In the genomic region with DNA sequence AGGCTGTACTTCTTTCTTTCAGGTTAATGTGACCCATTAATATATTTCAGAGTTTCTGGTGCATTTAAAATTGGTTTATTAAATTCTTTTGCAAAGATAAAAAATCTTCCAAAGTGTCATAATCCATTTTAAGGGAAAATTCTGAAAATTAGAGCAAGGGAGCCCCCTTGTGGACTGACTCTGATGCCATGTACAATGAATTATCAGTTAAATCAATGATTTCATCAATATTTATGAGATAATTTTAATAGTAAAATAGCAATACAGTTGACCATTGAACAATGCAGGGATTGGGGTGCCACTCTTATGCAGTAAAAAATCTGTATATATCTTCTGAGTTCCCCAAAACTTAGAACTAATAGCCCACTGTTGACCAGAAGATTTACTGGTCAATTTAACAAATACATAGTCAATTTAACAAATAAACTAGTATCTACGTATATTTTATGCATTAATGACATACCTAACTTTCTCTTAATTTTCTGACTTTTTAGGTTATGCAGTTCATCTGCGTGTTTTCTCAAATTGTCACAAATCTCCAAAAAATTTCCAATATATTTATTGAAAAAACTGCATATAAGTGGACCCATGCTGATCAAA, we compare ENCODE assay signal across 8 cellular contexts.
DNase-seq lines count a peak whose midpoint lies in the region; ATAC-seq and TF ChIP-seq lines count a peak whose summit lies in the region.

No MANE protein-coding gene starts in this region.

- POLR2A ChIA-PET in activated CD4-positive, alpha-beta T cell treated with anti-CD3 and anti-CD28 coated beads for 36 hours (lab: Charles Lee), result no interaction called here
- POLR2A ChIA-PET in Panc1 (lab: Charles Lee), result no interaction called here

- ATAC-seq in activated CD4-positive, alpha-beta T cell treated with anti-CD3 and anti-CD28 coated beads for 36 hours, result no peak
- ATAC-seq in Panc1 (no peak), thoracic aorta (ENCODE audit: insufficient number of reproducible peaks, low FRiP score, low read depth) (no peak), GM21526 (IDR thresholded peaks at IDR 0.05; ENCODE audit: low FRiP score, unreplicated experiment) (no peak), HG03095 (IDR thresholded peaks at IDR 0.05; ENCODE audit: unreplicated experiment) (no peak)

- BruUV-seq in Panc1 (replicated peaks; lab: Mats Ljungman, UMichigan), result no TSS peak

- H3K4me3 Mint-ChIP-seq in activated CD4-positive, alpha-beta T cell treated with anti-CD3 and anti-CD28 coated beads for 36 hours, result no peak overlapping the region
- no peak overlapping the region for H3K4me3 Mint-ChIP-seq in activated CD4-positive, alpha-beta T cell treated with anti-CD3 and anti-CD28 coated beads, Interleukin-2, amount 10 ng/mL, durations not matched to agents 24 days and 14 days

- DNase-seq in activated CD4-positive, alpha-beta T cell treated with anti-CD3 and anti-CD28 coated beads for 36 hours, result peak; percentile 15
- DNase-seq in activated CD4-positive, alpha-beta T cell treated with anti-CD3 and anti-CD28 coated beads, Interleukin-2, amount 10 ng/mL, durations not matched to agents 24 days and 14 days, result no peak
- DNase-seq in Panc1 (ENCODE audit: low read depth, low spot score) (no peak), fibroblast of the conjunctiva (ENCODE audit: low read depth) (peak; percentile 12), thoracic aorta (ENCODE audit: low spot score) (no peak), G401 (ENCODE audit: low spot score) (no peak)

- H3K36me3 Mint-ChIP-seq in activated CD4-positive, alpha-beta T cell treated with anti-CD3 and anti-CD28 coated beads for 36 hours (ENCODE audit: low read depth), result no peaks in the 10 kb centered on the region
- no peaks in the 10 kb centered on the region for H3K36me3 Mint-ChIP-seq in activated CD4-positive, alpha-beta T cell treated with anti-CD3 and anti-CD28 coated beads, Interleukin-2, amount 10 ng/mL, durations not matched to agents 24 days and 14 days (ENCODE audit: low read depth)

- intact Hi-C loops in activated CD4-positive, alpha-beta T cell treated with anti-CD3 and anti-CD28 coated beads for 36 hours (cut with DNase I, micrococcal nuclease), result no loop called here
- intact Hi-C loops in activated CD4-positive, alpha-beta T cell treated with anti-CD3 and anti-CD28 coated beads, Interleukin-2, amount 10 ng/mL, durations not matched to agents 24 days and 14 days (cut with micrococcal nuclease), result no loop called here
- intact Hi-C loops in Panc1 (cut with micrococcal nuclease; ENCODE audit: unreplicated experiment), result no loop called here

- in situ Hi-C loops in Panc1 (cut with HindIII; ENCODE audit: low pct_unique_long_range_greater_than_20kb, low sequenced_read_pairs), result no loop called here
- in situ Hi-C loops in G401 (cut with HindIII; ENCODE audit: low sequenced_read_pairs), result no loop called here

- H3K27me3 Mint-ChIP-seq in activated CD4-positive, alpha-beta T cell treated with anti-CD3 and anti-CD28 coated beads for 36 hours, result no peaks in the 10 kb centered on the region
- H3K27me3 Mint-ChIP-seq in activated CD4-positive, alpha-beta T cell treated with anti-CD3 and anti-CD28 coated beads, Interleukin-2, amount 10 ng/mL, durations not matched to agents 24 days and 14 days, result no peaks in the 10 kb centered on the region

- H3K36me3 ChIP-seq in Panc1 (ENCODE audit: control insufficient read depth, insufficient read depth, low read length) (no peaks in the 10 kb centered on the region), thoracic aorta (no peaks in the 10 kb centered on the region)

- H3K9me3 Mint-ChIP-seq in activated CD4-positive, alpha-beta T cell treated with anti-CD3 and anti-CD28 coated beads for 36 hours (ENCODE audit: low read depth), result no peaks in the 10 kb centered on the region
- H3K9me3 Mint-ChIP-seq in activated CD4-positive, alpha-beta T cell treated with anti-CD3 and anti-CD28 coated beads, Interleukin-2, amount 10 ng/mL, durations not matched to agents 24 days and 14 days, result no peaks in the 10 kb centered on the region

- H3K27me3 ChIP-seq in Panc1 (ENCODE audit: control insufficient read depth, insufficient read depth, low read length), result no peaks in the 10 kb centered on the region
- no peaks in the 10 kb centered on the region for H3K27me3 ChIP-seq in thoracic aorta (replicated peaks; ENCODE audit: insufficient read depth)

- H3K27ac ChIP-seq in Panc1 (ENCODE audit: low read length), result peak overlapping the region; percentile 54; the same call in 1 of the 2 replicates
- no peak overlapping the region for H3K27ac ChIP-seq in thoracic aorta

- H3K4me3 ChIP-seq in Panc1 (ENCODE audit: low read depth in 2 of 2, low read length in 2 of 2) (no peak overlapping the region), thoracic aorta (no peak overlapping the region)

- H3K4me1 Mint-ChIP-seq in activated CD4-positive, alpha-beta T cell treated with anti-CD3 and anti-CD28 coated beads for 36 hours, result no peaks in the 10 kb centered on the region
- H3K4me1 Mint-ChIP-seq in activated CD4-positive, alpha-beta T cell treated with anti-CD3 and anti-CD28 coated beads, Interleukin-2, amount 10 ng/mL, durations not matched to agents 24 days and 14 days, result no peaks in the 10 kb centered on the region

- CTCF ChIA-PET in activated CD4-positive, alpha-beta T cell treated with anti-CD3 and anti-CD28 coated beads for 36 hours (lab: Charles Lee), result no interaction called here
- CTCF ChIA-PET in Panc1 (lab: Charles Lee), result no interaction called here

- H3K9me3 ChIP-seq in Panc1 (ENCODE audit: control insufficient read depth, insufficient read depth, low read depth, low read length) (no peaks in the 10 kb centered on the region), thoracic aorta (no peaks in the 10 kb centered on the region)

- TF ChIP-seq CTCF in Panc1 (IDR thresholded peaks at IDR 0.05), result peak; percentile 58; the same call in 1 of the 2 replicates
- TF ChIP-seq CTCF in thoracic aorta (IDR thresholded peaks at IDR 0.05), result peak; percentile 48

- H3K4me1 ChIP-seq in Panc1 (ENCODE audit: control insufficient read depth, insufficient read depth, low read length) (no peaks in the 10 kb centered on the region), thoracic aorta (ENCODE audit: control insufficient read depth in 1 of 2, low read depth in 2 of 2) (no peaks in the 10 kb centered on the region)

- no peak overlapping the region for H3K27ac Mint-ChIP-seq in activated CD4-positive, alpha-beta T cell treated with anti-CD3 and anti-CD28 coated beads for 36 hours
- H3K27ac Mint-ChIP-seq in activated CD4-positive, alpha-beta T cell treated with anti-CD3 and anti-CD28 coated beads, Interleukin-2, amount 10 ng/mL, durations not matched to agents 24 days and 14 days, result no peak overlapping the region

Comparison
In these comparisons a context has a peak if more than half of its experiments do, and no peak if none do; other contexts are left out.
1. DNase-seq: peak in activated CD4-positive, alpha-beta T cell treated with anti-CD3 and anti-CD28 coated beads for 36 hours (single experiment) and fibroblast of the conjunctiva (single experiment); none in activated CD4-positive, alpha-beta T cell treated with anti-CD3 and anti-CD28 coated beads, Interleukin-2, amount 10 ng/mL, durations not matched to agents 24 days and 14 days (single experiment), Panc1 (single experiment), thoracic aorta (single experiment) and G401 (single experiment).